In genomic region chr13:112158961-112159360, GRCh38 we compare ENCODE assay signal across 18 cellular contexts.
DNase-seq lines count a peak whose midpoint lies in the region; TF ChIP-seq lines count a peak whose summit lies in the region.
"Had no signal": no experiment of that assay in that cellular context is flagged by ENCODE, and none has a peak within 500 bp of the region (broad histone marks: within the 10 kb centered on the region; RNA-seq: fewer than 3 reads in every experiment).

No MANE protein-coding gene starts in this region.

- no peak overlapping the region for H3K27ac Mint-ChIP-seq in chondrocyte (ENCODE audit: unreplicated experiment)

- H3K14ac ChIP-seq in neuronal stem cell (ENCODE audit: low read length): no peak overlapping the region

- H3K79me1 ChIP-seq in neuronal stem cell (ENCODE audit: low read depth, low read length): no peaks in the 10 kb centered on the region

- H3K9me3 ChIP-seq in BLaER1: peaks cover 2% of the 10 kb centered on the region; the same call in 1 of the 2 replicates
- H3K9me3 ChIP-seq in neuronal stem cell (replicated peaks in 1 of 2; ENCODE audit: control insufficient read depth in 2 of 2, insufficient read depth in 1 of 2, low read depth in 1 of 2, low read length in 2 of 2): peaks cover 0 to 19% of the 10 kb centered on the region in 2 donors
- H3K9me3 ChIP-seq: HAP-1 had no signal

- H3K27me3 ChIP-seq in BLaER1: no peaks in the 10 kb centered on the region
- H3K27me3 ChIP-seq in neuronal stem cell (ENCODE audit: control insufficient read depth in 3 of 3, insufficient read depth in 3 of 3, low read depth in 1 of 3, low read length in 3 of 3): no peaks in the 10 kb centered on the region

- H3K4me3 Mint-ChIP-seq in chondrocyte (ENCODE audit: unreplicated experiment): no peak overlapping the region

- H3K27me3 Mint-ChIP-seq in chondrocyte (ENCODE audit: low read depth): peaks cover 21% of the 10 kb centered on the region

- H2BK5ac ChIP-seq in neuronal stem cell (ENCODE audit: low read length): peak overlapping the region; percentile 78

- H4K91ac ChIP-seq in neuronal stem cell (ENCODE audit: low read depth, low read length, poor library complexity): peak overlapping the region; percentile 85

- H2BK12ac ChIP-seq in neuronal stem cell (ENCODE audit: low read length): peak overlapping the region; percentile 59

- H3K4me2 ChIP-seq in BLaER1: 0 out of 2 replicates have a peak overlapping the region, but pooled peaks have one; percentile 12
- H3K4me2 ChIP-seq in neuronal stem cell (ENCODE audit: insufficient read depth, low read length, poor library complexity, severe bottlenecking): no peak overlapping the region

- H2AFZ ChIP-seq in neuronal stem cell (ENCODE audit: low read length): no peak overlapping the region

- H3K9ac ChIP-seq in BLaER1 (no peak overlapping the region), neuronal stem cell (ENCODE audit: low read depth, low read length, poor library complexity) (no peak overlapping the region)

- H3K4me3 ChIP-seq in BLaER1: no peak overlapping the region
- H3K4me3 ChIP-seq in neuronal stem cell (ENCODE audit: low read length in 2 of 2): peak overlapping the region in 1 of 2 donors; percentile 0
- H3K4me3 ChIP-seq in foreskin fibroblast (ENCODE audit: low read depth in 1 of 2, low read length in 2 of 2): no peak overlapping the region
- H3K4me3 ChIP-seq: GM12878, HAP-1 had no signal

- no peak overlapping the region for H4K8ac ChIP-seq in neuronal stem cell (ENCODE audit: low read depth, low read length)

- peak overlapping the region; percentile 56 for H3K4ac ChIP-seq in neuronal stem cell (ENCODE audit: low read length)

- WGBS in neuronal stem cell (ENCODE audit: extremely low coverage in 2 of 2, insufficient read length in 2 of 2, insufficient replicate concordance in 1 of 2), 2 donors: no CpG with 5 or more reads among the region's 5 CpGs

- TF ChIP-seq CTCF in chondrocyte (IDR thresholded peaks at IDR 0.05) (no peak), foreskin fibroblast (IDR thresholded peaks at IDR 0.05; ENCODE audit: low read depth, low read length) (no peak)

- H4K20me1 ChIP-seq in BLaER1: no peaks in the 10 kb centered on the region

- H3K27ac ChIP-seq in BLaER1 (no peak overlapping the region), neuronal stem cell (replicated peaks; ENCODE audit: low read length) (peak overlapping the region; percentile 97)

- H2BK15ac ChIP-seq in neuronal stem cell (ENCODE audit: low read length): no peak overlapping the region

- H2AK5ac ChIP-seq in neuronal stem cell (ENCODE audit: low read depth, low read length): peak overlapping the region; percentile 83

- peak; percentile 38 for DNase-seq in chondrocyte (ENCODE audit: low spot score)
- peak; percentile 67 for DNase-seq in mesenteric fat pad (ENCODE audit: low spot score)
- DNase-seq in neuronal stem cell (ENCODE audit: low spot score): no peak
- no peak for DNase-seq in HCEC 1CT
- no peak for DNase-seq in foreskin fibroblast
- no peak for DNase-seq in cerebellum (ENCODE audit: low spot score)
- DNase-seq: DMS 273 treated with DMSO at 0.1 percent for 48 hours, DND-41, KBM-7, NCI-H1105, NCI-H146, NCI-H2029, NCI-H226, NCI-H510A treated with DMSO at 0.1 percent for 48 hours, NCI-H774 had no signal

- peaks cover 18% of the 10 kb centered on the region for H3K9me3 Mint-ChIP-seq in chondrocyte (ENCODE audit: low read depth)

- H3K36me3 ChIP-seq in BLaER1 (no peaks in the 10 kb centered on the region), neuronal stem cell (replicated peaks in 1 of 2; ENCODE audit: control insufficient read depth in 2 of 2, insufficient read depth in 2 of 2, low read length in 2 of 2) (no peaks in the 10 kb centered on the region)
- H3K36me3 ChIP-seq: HAP-1 had no signal

- H3K4me1 Mint-ChIP-seq in chondrocyte (ENCODE audit: low read depth): no peaks in the 10 kb centered on the region

- no peak overlapping the region for H2BK120ac ChIP-seq in neuronal stem cell (ENCODE audit: low read depth, low read length)

- H3K4me1 ChIP-seq in BLaER1: peaks cover 14% of the 10 kb centered on the region
- peaks cover 26 to 43% of the 10 kb centered on the region in 2 donors for H3K4me1 ChIP-seq in neuronal stem cell (ENCODE audit: control insufficient read depth in 2 of 2, insufficient read depth in 1 of 2, low read depth in 1 of 2, low read length in 2 of 2)
- H3K4me1 ChIP-seq: HAP-1 had no signal

- H3K18ac ChIP-seq in neuronal stem cell (ENCODE audit: low read length): peak overlapping the region; percentile 89

- no peaks in the 10 kb centered on the region for H3K36me3 Mint-ChIP-seq in chondrocyte (ENCODE audit: low read depth)

- H3K23ac ChIP-seq in neuronal stem cell (ENCODE audit: low read depth, low read length, poor library complexity): no peak overlapping the region

Comparison
In these comparisons a context has a peak if more than half of its experiments do, and no peak if none do; other contexts are left out.
1. DNase-seq: peak in chondrocyte (single experiment) and mesenteric fat pad (single experiment); none in neuronal stem cell (single experiment), HCEC 1CT (single experiment), foreskin fibroblast (0 of 2) and cerebellum (single experiment).